ENCODE assay signal across 22 cellular contexts in genomic region chr3:170338690-170339340, GRCh38.
"Had no signal": no experiment of that assay in that cellular context is flagged by ENCODE, and none has a peak within 500 bp of the region (broad histone marks: within the 10 kb centered on the region; RNA-seq: fewer than 3 reads in every experiment).

No MANE protein-coding gene starts in this region.

- H3K4me1 ChIP-seq: lower lobe of right lung, neural progenitor cell, right atrium auricular region had no signal

- H3K36me3 ChIP-seq: left ventricle myocardium inferior, lower lobe of right lung, neural progenitor cell, ovary, right atrium auricular region had no signal

- H3K27ac ChIP-seq: foreskin keratinocyte, hepatocyte, left ventricle myocardium inferior, lower lobe of right lung, neural progenitor cell, ovary, right atrium auricular region had no signal

- H3K27me3 ChIP-seq: foreskin keratinocyte, hepatocyte, neural progenitor cell, ovary, right atrium auricular region had no signal

- H3K9me3 Mint-ChIP-seq: dendritic cell treated with granulocyte-macrophage colony-stimulating factor and Interleukin-4, amounts not matched to agents 40 ng/mL and 50 ng/mL, for 4 days; effector memory CD8-positive, alpha-beta T cell; natural killer cell treated with Interleukin-12 subunit alpha and Interleukin-12 subunit beta and Interleukin-15 and Interleukin-18, amount 100 ng/mL, for 72 hours; type B pancreatic cell had no signal

- H3K4me2 ChIP-seq: hepatocyte, neural progenitor cell had no signal

- FAIRE-seq: endothelial cell of umbilical vein, kidney, small intestine, urothelium cell line had no signal

- H3K36me3 Mint-ChIP-seq: neural progenitor cell, type B pancreatic cell had no signal

- H2AFZ ChIP-seq: hepatocyte, neural progenitor cell had no signal

- H3K27me3 Mint-ChIP-seq: dendritic cell treated with granulocyte-macrophage colony-stimulating factor and Interleukin-4, amounts not matched to agents 40 ng/mL and 50 ng/mL, for 4 days; effector memory CD8-positive, alpha-beta T cell; memory B cell; natural killer cell treated with Interleukin-12 subunit alpha and Interleukin-12 subunit beta and Interleukin-15 and Interleukin-18, amount 100 ng/mL, for 72 hours; type B pancreatic cell had no signal

- H3K4me1 Mint-ChIP-seq: memory B cell, neural progenitor cell had no signal

- H3K4me3 ChIP-seq: hepatocyte, left ventricle myocardium inferior, lower lobe of right lung, neural progenitor cell, ovary, right atrium auricular region had no signal

- DNase-seq: effector memory CD8-positive, alpha-beta T cell; erythroblast; foreskin keratinocyte; kidney; left cardiac atrium; left ventricle myocardium inferior; lower lobe of right lung; midbrain; nucleus accumbens; ovary; small intestine; stimulated activated CD4-positive, alpha-beta T cell treated with anti-CD3 and anti-CD28 coated beads, Interleukin-12 subunit alpha, Interleukin-12 subunit beta, amount 100 ng/mL, for 4 hours; stimulated activated naive CD4-positive, alpha-beta T cell treated with Interleukin-2 at 50 U/mL for 16 hours had no signal

- H3K79me2 ChIP-seq: hepatocyte had no signal

- H3K27ac Mint-ChIP-seq: dendritic cell treated with granulocyte-macrophage colony-stimulating factor and Interleukin-4, amounts not matched to agents 40 ng/mL and 50 ng/mL, for 4 days; effector memory CD8-positive, alpha-beta T cell; memory B cell; natural killer cell treated with Interleukin-12 subunit alpha and Interleukin-12 subunit beta and Interleukin-15 and Interleukin-18, amount 100 ng/mL, for 72 hours; neural progenitor cell; type B pancreatic cell had no signal

- ATAC-seq: effector memory CD8-positive, alpha-beta T cell; foreskin keratinocyte; left cardiac atrium; lower lobe of right lung; natural killer cell treated with Interleukin-12 subunit alpha and Interleukin-12 subunit beta and Interleukin-15 and Interleukin-18, amount 100 ng/mL, for 72 hours had no signal

- H3K4me3 Mint-ChIP-seq: dendritic cell treated with granulocyte-macrophage colony-stimulating factor and Interleukin-4, amounts not matched to agents 40 ng/mL and 50 ng/mL, for 4 days; effector memory CD8-positive, alpha-beta T cell; memory B cell; natural killer cell treated with Interleukin-12 subunit alpha and Interleukin-12 subunit beta and Interleukin-15 and Interleukin-18, amount 100 ng/mL, for 72 hours; neural progenitor cell; type B pancreatic cell had no signal

- H3K9me3 ChIP-seq: lower lobe of right lung, ovary, right atrium auricular region had no signal

- H3K9ac ChIP-seq: neural progenitor cell had no signal
